In genomic region chr1:101086783-101087182, GRCh38 we compare ENCODE assay signal across 20 cellular contexts.
"Had no signal": no experiment of that assay in that cellular context is flagged by ENCODE, and none has a peak within 500 bp of the region (broad histone marks: within the 10 kb centered on the region; RNA-seq: fewer than 3 reads in every experiment).

No MANE protein-coding gene starts in this region.

- H3K4me1 ChIP-seq: esophagus squamous epithelium, foreskin keratinocyte, parathyroid adenoma, psoas muscle, transverse colon had no signal

- H3K9me3 ChIP-seq: esophagus squamous epithelium, lower lobe of right lung, psoas muscle, sigmoid colon, stomach, thoracic aorta, transverse colon had no signal

- H3K9ac ChIP-seq: parathyroid adenoma had no signal

- H3K4me3 ChIP-seq: esophagus squamous epithelium, hepatocyte, lower lobe of right lung, psoas muscle, sigmoid colon, skin epidermis, stomach, thoracic aorta, transverse colon had no signal

- H3K4me2 ChIP-seq: hepatocyte had no signal

- H2AFZ ChIP-seq: hepatocyte, parathyroid adenoma had no signal

- DNase-seq: cerebellar nuclear complex; esophagus squamous epithelium; foreskin keratinocyte; head of caudate nucleus; lower lobe of right lung; mesendoderm; naive B cell; psoas muscle; retina; sigmoid colon; stimulated activated CD4-positive, alpha-beta T cell treated with anti-CD3 and anti-CD28 coated beads, Interleukin-12 subunit alpha, Interleukin-12 subunit beta, amount 100 ng/mL, for 4 hours; stimulated activated naive CD4-positive, alpha-beta T cell; stomach; substantia nigra; transverse colon had no signal

- ATAC-seq: foreskin keratinocyte, left lobe of liver, lower lobe of right lung, psoas muscle had no signal

- H3K27ac ChIP-seq: esophagus squamous epithelium, foreskin keratinocyte, hepatocyte, lower lobe of right lung, parathyroid adenoma, psoas muscle, sigmoid colon, skin epidermis, stomach, thoracic aorta, transverse colon had no signal

- H3K36me3 ChIP-seq: esophagus squamous epithelium, lower lobe of right lung, sigmoid colon, stomach, thoracic aorta, transverse colon had no signal

- H3K27me3 ChIP-seq: esophagus squamous epithelium, foreskin keratinocyte, hepatocyte, sigmoid colon, stomach, transverse colon had no signal
